1 cellular context compared by ENCODE assay signal in genomic region chr7:158830211-158830723, GRCh38.
TF ChIP-seq lines count a peak whose summit lies in the region.

No MANE protein-coding gene starts in this region.

TF ChIP-seq in HepG2, 621 proteins besides CTCF, POLR2A, EP300 and RAD21:
- TF ChIP-seq ZFAT (CRISPR knock-in tag; conservative IDR thresholded peaks at IDR 0.05) (0 out of 2 replicates have a peak, but pooled peaks have one; percentile 7), BCL6 (CRISPR knock-in tag; IDR thresholded peaks at IDR 0.05) (peak; percentile 25; the same call in 1 of the 2 replicates), STAG1 (CRISPR knock-in tag; IDR thresholded peaks at IDR 0.05) (no peak), RXRB (CRISPR knock-in tag; IDR thresholded peaks at IDR 0.05; ENCODE audit: borderline replicate concordance) (no peak)
